ENCODE assay signal across 18 cellular contexts in the genomic region with DNA sequence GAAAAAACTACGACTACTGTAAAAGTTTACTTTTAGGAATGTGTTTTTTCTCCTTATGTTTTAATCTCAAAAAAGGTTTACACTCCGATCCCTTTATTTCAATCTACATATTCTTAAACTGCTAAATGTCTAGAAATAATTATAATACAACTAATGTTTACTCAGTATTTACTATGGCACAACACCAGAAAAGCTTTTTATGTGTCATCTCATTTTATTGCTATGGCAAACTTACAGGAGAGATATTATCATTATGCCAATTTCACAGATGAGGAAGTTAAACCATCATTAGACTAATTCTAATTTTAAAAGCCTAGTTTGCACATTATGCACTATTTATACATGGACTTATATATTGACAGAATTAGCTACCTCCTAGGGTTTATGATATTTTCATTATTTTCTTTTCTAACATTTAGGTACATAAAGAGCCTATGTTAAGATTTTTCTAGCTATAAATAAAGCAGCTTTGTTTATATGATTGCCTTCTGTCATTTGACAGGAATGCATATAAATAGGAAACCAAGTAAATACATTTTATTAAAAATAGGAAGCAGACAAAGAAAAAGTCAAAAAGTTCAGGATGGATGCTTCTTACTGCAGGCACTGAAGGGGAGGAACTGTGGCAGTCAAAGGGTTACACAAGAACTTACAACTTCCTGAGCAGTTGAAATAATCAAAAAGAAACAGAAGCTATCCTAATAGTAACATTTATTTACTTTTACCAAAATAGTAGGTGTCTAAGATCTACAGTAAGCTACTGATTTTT.
"Had no signal": no experiment of that assay in that cellular context is flagged by ENCODE, and none has a peak within 500 bp of the region (broad histone marks: within the 10 kb centered on the region; RNA-seq: fewer than 3 reads in every experiment).

No MANE protein-coding gene starts in this region.

- H3K36me3 ChIP-seq: brain microvascular endothelial cell, heart right ventricle, lower lobe of right lung had no signal

- H3K27ac ChIP-seq: brain microvascular endothelial cell, coronary artery, heart right ventricle, lower lobe of right lung, tibial nerve had no signal

- H3K4me2 ChIP-seq: smooth muscle cell had no signal

- H3K4me1 ChIP-seq: heart right ventricle, lower lobe of right lung, tibial nerve had no signal

- H3K9me3 ChIP-seq: heart right ventricle, lower lobe of right lung, tibial nerve had no signal

- H3K4me3 ChIP-seq: coronary artery, heart right ventricle, lower lobe of right lung, smooth muscle cell, tibial nerve had no signal

- H3K27me3 ChIP-seq: brain microvascular endothelial cell, heart right ventricle, tibial nerve had no signal

- DNase-seq: activated CD4-positive, alpha-beta T cell treated with anti-CD3 and anti-CD28 coated beads, Interleukin-2, amount 50 U/mL, for 1 hour; activated CD8-positive, alpha-beta memory T cell treated with anti-CD3 and anti-CD28 coated beads for 24 hours; activated gamma-delta T cell treated with Interleukin-2 at 50 U/mL for 16 hours; activated naive CD8-positive, alpha-beta T cell treated with anti-CD3 and anti-CD28 coated beads for 36 hours; brain microvascular endothelial cell; effector CD8-positive, alpha-beta T cell; heart right ventricle; left cardiac atrium; lower lobe of right lung; occipital lobe; right cardiac atrium; stimulated activated CD4-positive, alpha-beta T cell treated with anti-CD3 and anti-CD28 coated beads, Interleukin-4, amount 100 ng/mL, for 4 hours; stimulated activated CD8-positive, alpha-beta memory T cell treated with anti-CD3 and anti-CD28 coated beads, Interleukin-4, amount 100 ng/mL, for 48 hours; stimulated activated naive CD4-positive, alpha-beta T cell treated with Interleukin-2 at 50 U/mL for 16 hours; substantia nigra had no signal
